8 cellular contexts compared by ENCODE assay signal in genomic region chr15:92809880-92810361, GRCh38.
DNase-seq lines count a peak whose midpoint lies in the region; ATAC-seq and TF ChIP-seq lines count a peak whose summit lies in the region.

No MANE protein-coding gene starts in this region.

- H3K27ac ChIP-seq in neural cell (ENCODE audit: low read length): peak overlapping the region; percentile 100

- no peaks in the 10 kb centered on the region for H3K9me3 ChIP-seq in neural cell (ENCODE audit: low read length)

- TF ChIP-seq EP300 in neural cell (conservative IDR thresholded peaks at IDR 0.05; ENCODE audit: poor library complexity, severe bottlenecking): no peak

- peak overlapping the region; percentile 98 for H3K9ac ChIP-seq in neural cell (ENCODE audit: low read length)

- H3K79me2 ChIP-seq in neural cell (replicated peaks; ENCODE audit: insufficient read depth, low read length): peaks cover 23% of the 10 kb centered on the region

- peaks cover 6% of the 10 kb centered on the region for H3F3A ChIP-seq in neural cell (ENCODE audit: insufficient read depth, low read length, poor library complexity, severe bottlenecking)

- no peaks in the 10 kb centered on the region for H3K36me3 ChIP-seq in neural cell (ENCODE audit: insufficient read depth, low read length)

- no peaks in the 10 kb centered on the region for H4K20me1 ChIP-seq in neural cell (ENCODE audit: insufficient read depth)

- H3K4me3 ChIP-seq in fibroblast of villous mesenchyme (ENCODE audit: low read depth, low read length) (peak overlapping the region; percentile 62), neural cell (ENCODE audit: low read length) (peak overlapping the region; percentile 69)

- no peaks in the 10 kb centered on the region for H3K9me3 Mint-ChIP-seq in activated T-cell treated with anti-CD3 and anti-CD28 coated beads, Interleukin-2, amount 50 U/mL, for 4 hours

- no peaks in the 10 kb centered on the region for H3K9me2 ChIP-seq in neural cell (ENCODE audit: insufficient read depth, low read length)

- ATAC-seq in activated T-cell treated with anti-CD3 and anti-CD28 coated beads, Interleukin-2, amount 50 U/mL, for 4 hours: no peak
- ATAC-seq in HG02938 (IDR thresholded peaks at IDR 0.05; ENCODE audit: unreplicated experiment): no peak

- peaks cover 48% of the 10 kb centered on the region for H3K4me1 Mint-ChIP-seq in activated T-cell treated with anti-CD3 and anti-CD28 coated beads, Interleukin-2, amount 50 U/mL, for 4 hours (ENCODE audit: low read depth)

- DNase-seq in NCI-H2171 (lab: John Stamatoyannopoulos, UW) (peak; percentile 33), NCI-H2171 treated with DMSO at 0.1 percent for 48 hours (lab: John Stamatoyannopoulos, UW) (no peak), M059J (ENCODE audit: low read depth) (peak; percentile 72), fibroblast of villous mesenchyme (ENCODE audit: low read depth) (peak; percentile 70), iPS-NIHi7 (ENCODE audit: extremely low spot score) (no peak)
- DNase-seq in activated T-cell treated with anti-CD3 and anti-CD28 coated beads, Interleukin-2, amount 50 U/mL, for 4 hours: no peak

- TF ChIP-seq CTCF in fibroblast of villous mesenchyme (IDR thresholded peaks at IDR 0.05; ENCODE audit: insufficient read depth, low read depth, low read length): no peak
- no peak for TF ChIP-seq CTCF in neural cell (IDR thresholded peaks at IDR 0.05; ENCODE audit: poor library complexity, severe bottlenecking)

- peaks cover 2% of the 10 kb centered on the region for H3K36me3 Mint-ChIP-seq in activated T-cell treated with anti-CD3 and anti-CD28 coated beads, Interleukin-2, amount 50 U/mL, for 4 hours (ENCODE audit: insufficient read depth)

- no peaks in the 10 kb centered on the region for H3K27me3 ChIP-seq in neural cell (ENCODE audit: insufficient read depth, low read depth, low read length)

- peak overlapping the region; percentile 90 for H3K4me2 ChIP-seq in neural cell (ENCODE audit: low read length)

- no peak for TF ChIP-seq RAD21 in neural cell (conservative IDR thresholded peaks at IDR 0.05)

- H2AFZ ChIP-seq in neural cell (ENCODE audit: low read depth, low read length): no peak overlapping the region

- no peaks in the 10 kb centered on the region for H3K27me3 Mint-ChIP-seq in activated T-cell treated with anti-CD3 and anti-CD28 coated beads, Interleukin-2, amount 50 U/mL, for 4 hours (ENCODE audit: low read depth)

- peak overlapping the region; percentile 90 for H3K4me3 Mint-ChIP-seq in activated T-cell treated with anti-CD3 and anti-CD28 coated beads, Interleukin-2, amount 50 U/mL, for 4 hours

TF ChIP-seq in neural cell, 6 proteins besides CTCF, POLR2A, EP300 and RAD21:
- no peak for TF ChIP-seq POLR2AphosphoS5 (IDR thresholded peaks at IDR 0.05)
- TF ChIP-seq MXI1 (conservative IDR thresholded peaks at IDR 0.05; ENCODE audit: poor library complexity, severe bottlenecking): no peak
- no peak for TF ChIP-seq TAF1 (IDR thresholded peaks at IDR 0.05; ENCODE audit: low read depth)
- no peak for TF ChIP-seq EZH2 (IDR thresholded peaks at IDR 0.05; ENCODE audit: borderline replicate concordance, insufficient read depth, low read length, poor library complexity, severe bottlenecking)
- no peak for TF ChIP-seq REST (IDR thresholded peaks at IDR 0.05; ENCODE audit: borderline replicate concordance)
- TF ChIP-seq SMC3 (conservative IDR thresholded peaks at IDR 0.05; ENCODE audit: poor library complexity): no peak

Comparison
In these comparisons a context has a peak if more than half of its experiments do, and no peak if none do; other contexts are left out.
1. DNase-seq: peak in NCI-H2171 (single experiment), M059J (single experiment) and fibroblast of villous mesenchyme (single experiment); none in NCI-H2171 treated with DMSO at 0.1 percent for 48 hours (single experiment), activated T-cell treated with anti-CD3 and anti-CD28 coated beads, Interleukin-2, amount 50 U/mL, for 4 hours (single experiment) and iPS-NIHi7 (single experiment).